ENCODE assay signal across 18 cellular contexts in genomic region chr12:130716918-130717306, GRCh38. TPM values are rescaled to one million over a fixed set of nuclear protein-coding genes. Genes with fewer than 3 reads are reported as not detected.
DNase-seq lines count a peak whose midpoint lies in the region.
"Had no signal": no experiment of that assay in that cellular context is flagged by ENCODE, and none has a peak within 500 bp of the region (broad histone marks: within the 10 kb centered on the region; RNA-seq: fewer than 3 reads in every experiment).

No MANE protein-coding gene starts in this region.

- H3K4me3 ChIP-seq in H7 (ENCODE audit: insufficient read depth, low read depth, low read length) (peak overlapping the region; percentile 60), iPS-18c (ENCODE audit: insufficient read depth, low read depth, low read length) (peak overlapping the region; percentile 68), skeletal muscle cell (ENCODE audit: low read depth, low read length) (peak overlapping the region; percentile 38)
- H3K4me3 ChIP-seq: right atrium auricular region had no signal

- peak overlapping the region; percentile 64 for H3K27ac ChIP-seq in angular gyrus (ENCODE audit: low read depth, low read length)
- H3K27ac ChIP-seq: C4-2B, heart right ventricle, left ventricle myocardium inferior, right atrium auricular region, testis had no signal

- DNase-seq in H7: no peak
- DNase-seq in skeletal muscle cell (ENCODE audit: low read depth): no peak
- DNase-seq in NCI-H774 (lab: John Stamatoyannopoulos, UW): no peak
- no peak for DNase-seq in NCI-H345 treated with DMSO at 0.1 percent for 48 hours (lab: John Stamatoyannopoulos, UW; ENCODE audit: unreplicated experiment)
- DNase-seq in MV-4-11 (lab: John Stamatoyannopoulos, UW): no peak
- DNase-seq: activated B cell treated with CpG ODN at 0.5 μM for 24 hours; activated effector memory CD4-positive, alpha-beta T cell treated with anti-CD3 and anti-CD28 coated beads, Interleukin-2, amount 50 U/mL, for 16 hours; aorta; heart right ventricle; left ventricle myocardium inferior; naive B cell had no signal

- H3K36me3 ChIP-seq in H7 (replicated peaks; ENCODE audit: control insufficient read depth, insufficient read depth, low read length): no peaks in the 10 kb centered on the region
- H3K36me3 ChIP-seq: heart right ventricle, left ventricle myocardium inferior, right atrium auricular region had no signal

- H3K9me3 ChIP-seq in iPS-18c (ENCODE audit: control insufficient read depth, insufficient read depth, low read length): peaks cover 6% of the 10 kb centered on the region
- H3K9me3 ChIP-seq: testis had no signal

- H3K27me3 ChIP-seq in H7 (ENCODE audit: control insufficient read depth, insufficient read depth, low read length): peaks cover 52% of the 10 kb centered on the region
- H3K27me3 ChIP-seq: testis had no signal

RNA-seq across cellular contexts. Expression of gene RIMBP2, which starts 0.8 kb away (rescaled TPM):
- total RNA-seq in H7 (2014; rRNA removed; shearing (Covaris generic)): 1.2 and 2.1 TPM in 2 replicates
- total RNA-seq: activated B cell treated with CpG ODN at 0.5 μM for 24 hours; activated CD8-positive, alpha-beta memory T cell treated with anti-CD3 and anti-CD28 coated beads for 36 hours; left ventricle myocardium inferior; RPMI7951 had no signal
